In the genomic region with DNA sequence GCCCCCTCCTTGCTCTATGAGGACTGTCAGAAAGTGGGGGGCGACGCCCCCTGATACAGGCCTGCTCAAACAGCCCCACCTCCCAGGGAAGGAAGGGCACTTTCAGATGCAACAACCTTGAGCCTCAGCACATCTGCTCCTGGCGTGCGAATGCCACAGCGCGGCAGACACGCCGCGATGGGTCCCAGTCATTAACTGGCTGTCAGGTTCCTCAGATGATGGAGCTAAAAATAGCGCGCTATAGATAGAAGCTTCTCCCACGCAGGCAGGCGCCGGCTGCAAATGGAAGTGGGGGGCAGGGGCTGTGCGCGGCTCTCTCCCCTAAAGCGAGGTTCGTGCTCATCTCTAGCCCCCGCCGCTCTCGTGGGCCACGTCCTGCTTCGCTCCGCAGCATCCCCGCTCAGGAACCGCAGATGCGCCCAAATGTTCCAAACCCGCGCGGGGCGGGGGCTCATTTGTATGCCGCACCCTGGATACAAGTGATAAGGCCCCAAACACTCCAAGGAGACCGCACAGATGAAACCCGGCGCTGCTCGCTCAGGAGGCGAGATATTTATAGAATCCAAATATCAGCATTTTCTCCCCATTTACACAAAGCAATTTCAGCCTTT, we compare ENCODE assay signal across 9 cellular contexts. TPM values are rescaled to one million over a fixed set of nuclear protein-coding genes. Genes with fewer than 3 reads are reported as not detected.
A peak's percentile ranks its signal among the peaks of the same experiment; 100 is the strongest.
DNase-seq lines count a peak whose midpoint lies in the region; ATAC-seq, FAIRE-seq and TF ChIP-seq lines count a peak whose summit lies in the region.
"Had no signal": no experiment of that assay in that cellular context is flagged by ENCODE, and none has a peak within 500 bp of the region (broad histone marks: within the 10 kb centered on the region; RNA-seq: fewer than 3 reads in every experiment).

No MANE protein-coding gene starts in this region.

- H3K4me1 ChIP-seq in H9 (ENCODE audit: insufficient read depth, low read length), result no peaks in the 10 kb centered on the region
- H3K4me1 ChIP-seq: SJSA1 had no signal

- H3K27me3 Mint-ChIP-seq in neural crest cell (ENCODE audit: low read depth) (no peaks in the 10 kb centered on the region), H9 (ENCODE audit: low read depth) (peaks cover 2% of the 10 kb centered on the region; the same call in 1 of the 2 replicates)

- CTCF ChIA-PET in GM10248 (lab: Yijun Ruan, JAX), result interaction anchor here (0.8 kb wide), 1 partner anchor 108 kb away, joined by 3 read pairs; no protein-coding TSS in a partner anchor

- H3K4me1 Mint-ChIP-seq in neural crest cell (peaks cover 24% of the 10 kb centered on the region), H9 (peaks cover 15 to 20% of the 10 kb centered on the region in 2 experiments)

- H3K4me3 Mint-ChIP-seq in neural crest cell (no peak overlapping the region), H9 (no peak overlapping the region)

- POLR2A ChIA-PET in GM10248 (lab: Yijun Ruan, JAX), result no interaction called here

- H3K4ac ChIP-seq in H9 (ENCODE audit: low read depth, low read length), result no peak overlapping the region

- in situ Hi-C loops in ACHN (cut with HindIII; ENCODE audit: low pct_ligation_motif_present, low pct_unique_long_range_greater_than_20kb, low sequenced_read_pairs), result no loop called here

- no peak overlapping the region for H4K91ac ChIP-seq in H9 (ENCODE audit: insufficient read length, low read depth, low read length)

- H4K8ac ChIP-seq in H9 (replicated peaks; ENCODE audit: insufficient read length, low read depth, low read length), result no peak overlapping the region

- H3K27ac ChIP-seq in angular gyrus (ENCODE audit: low read depth, low read length) (peak overlapping the region; percentile 51), H9 (ENCODE audit: insufficient read length, low read depth, low read length) (no peak overlapping the region)
- H3K27ac ChIP-seq: SJSA1 had no signal

- no peak for TF ChIP-seq CTCF in GM10248 (IDR thresholded peaks at IDR 0.05; ENCODE audit: control extremely low read depth, extremely low read depth, low read depth, missing control alignments)
- no peak for TF ChIP-seq CTCF in neural crest cell (conservative IDR thresholded peaks at IDR 0.05)
- no peak for TF ChIP-seq CTCF in H9 (conservative IDR thresholded peaks at IDR 0.05)

- peak; percentile 38 for ATAC-seq in HG02885 (IDR thresholded peaks at IDR 0.05; ENCODE audit: poor library complexity, unreplicated experiment)

- no peak overlapping the region for H2BK120ac ChIP-seq in H9 (ENCODE audit: low read depth, low read length, poor library complexity, severe bottlenecking)

- H3K56ac ChIP-seq in H9 (ENCODE audit: insufficient read length, low read depth, low read length), result no peak overlapping the region

- DNase-seq in GM10248 (ENCODE audit: extremely low spot score), result peak; percentile 46
- no peak for DNase-seq in neural crest cell (ENCODE audit: low read depth, low spot score)
- no peak for DNase-seq in iPS-NIHi7 (ENCODE audit: extremely low spot score)
- no peak for DNase-seq in H9
- no peak for DNase-seq in ACHN
- no peak for DNase-seq in urothelium cell line (ENCODE audit: low spot score)

- no peak overlapping the region for H3K18ac ChIP-seq in H9 (ENCODE audit: insufficient read length, low read depth, low read length)

- no peak overlapping the region for H2BK5ac ChIP-seq in H9 (ENCODE audit: insufficient read length, low read length)

- no peak overlapping the region for H3K23ac ChIP-seq in H9 (ENCODE audit: insufficient read length, low read depth, low read length)

- H2AFZ ChIP-seq in H9 (ENCODE audit: low read length), result no peak overlapping the region

- no peaks in the 10 kb centered on the region for H3K79me1 ChIP-seq in H9 (ENCODE audit: insufficient read depth, low read depth, low read length, poor library complexity, severe bottlenecking)

- peaks cover 6% of the 10 kb centered on the region for H3K9me3 ChIP-seq in H9 (ENCODE audit: control insufficient read depth, low read depth, low read length)
- H3K9me3 ChIP-seq: SJSA1 had no signal

- H2AK5ac ChIP-seq in H9 (ENCODE audit: insufficient read length, low read length), result no peak overlapping the region

- H3K9me3 Mint-ChIP-seq in neural crest cell (peaks cover 6% of the 10 kb centered on the region), H9 (peaks cover 6% of the 10 kb centered on the region in 2 experiments)

- FAIRE-seq in urothelium cell line (lab: Jason Lieb, UNC), result no peak

- peaks cover 5% of the 10 kb centered on the region for H3K36me3 Mint-ChIP-seq in neural crest cell (ENCODE audit: low read depth)
- H3K36me3 Mint-ChIP-seq in H9 (ENCODE audit: insufficient read depth in 1 of 3, low read depth in 3 of 3), result peaks cover 0 to 9% (median 6%) of the 10 kb centered on the region in 3 experiments; a peak in 6 of 7 replicates

- no peaks in the 10 kb centered on the region for H3K79me2 ChIP-seq in H9 (ENCODE audit: insufficient read depth, low read length)

- no CpG with 5 or more reads among the region's 37 CpGs for WGBS in H9 (ENCODE audit: extremely low coverage, insufficient read length, low lambda C conversion rate)

- no peak overlapping the region for H3T11ph ChIP-seq in H9 (ENCODE audit: low read length)

- no peak overlapping the region for H2BK15ac ChIP-seq in H9 (ENCODE audit: low read depth, low read length)

- no peak overlapping the region; the same call in 1 of the 2 replicates for H3K14ac ChIP-seq in H9 (ENCODE audit: insufficient read depth, low read length)

- no peak overlapping the region for H3K4me2 ChIP-seq in H9 (ENCODE audit: insufficient read depth, insufficient read length, low read length)

- H3K27ac Mint-ChIP-seq in neural crest cell (ENCODE audit: unreplicated experiment) (peak overlapping the region; percentile 73), H9 (no peak overlapping the region)

- H4K5ac ChIP-seq in H9 (ENCODE audit: insufficient read length, low read depth, low read length), result no peak overlapping the region

- no peaks in the 10 kb centered on the region for H3K23me2 ChIP-seq in H9 (ENCODE audit: insufficient read length, low read depth, low read length, poor library complexity, severe bottlenecking)

- no peaks in the 10 kb centered on the region for H4K20me1 ChIP-seq in H9 (ENCODE audit: control insufficient read depth, insufficient read depth, insufficient read length)

- no peaks in the 10 kb centered on the region for H3K27me3 ChIP-seq in H9 (ENCODE audit: insufficient read depth, low read length)

- H3K9ac ChIP-seq in H9 (ENCODE audit: extremely low read depth, insufficient read length, low read length), result no peak overlapping the region

- H2BK20ac ChIP-seq in H9 (ENCODE audit: low read depth, low read length, poor library complexity, severe bottlenecking), result no peak overlapping the region

- no peak overlapping the region for H2BK12ac ChIP-seq in H9 (ENCODE audit: insufficient read length, low read depth, low read length)

RNA-seq across cellular contexts. Expression of a gene that starts 57.7 kb away (rescaled TPM):
- total RNA-seq in neural crest cell (4.3 and 4.6 TPM in 2 replicates), H9 (2021) (1.4 and 2.4 TPM in 2 replicates)
- total RNA-seq: SJSA1 had no signal
